ENCODE assay signal across 32 cellular contexts in genomic region chr18:79828258-79828657, GRCh38. TPM values are rescaled to one million over a fixed set of nuclear protein-coding genes. Genes with fewer than 3 reads are reported as not detected.
"Had no signal": no experiment of that assay in that cellular context is flagged by ENCODE, and none has a peak within 500 bp of the region (broad histone marks: within the 10 kb centered on the region; RNA-seq: fewer than 3 reads in every experiment).

No MANE protein-coding gene starts in this region.

- H3K27me3 ChIP-seq: ascending aorta, breast epithelium, dorsolateral prefrontal cortex, foreskin keratinocyte, gastrocnemius medialis had no signal

- H3K4me1 Mint-ChIP-seq: activated CD4-positive, alpha-beta T cell treated with anti-CD3 and anti-CD28 coated beads for 36 hours; activated CD4-positive, alpha-beta T cell treated with anti-CD3 and anti-CD28 coated beads, Interleukin-2, amount 10 ng/mL, durations not matched to agents 24 days and 14 days; activated CD8-positive, alpha-beta memory T cell treated with anti-CD3 and anti-CD28 coated beads, Interleukin-2, amount 10 ng/mL, durations not matched to agents 7 days and 5 days; activated naive CD4-positive, alpha-beta T cell treated with anti-CD3 and anti-CD28 coated beads, Interleukin-2, amount 50 U/mL, for 24 hours; activated naive CD8-positive, alpha-beta T cell treated with anti-CD3 and anti-CD28 coated beads, Interleukin-2, amount 10 ng/mL, durations not matched to agents 7 days and 5 days; brain; central memory CD8-positive, alpha-beta T cell; endodermal cell had no signal

- H3K27me3 Mint-ChIP-seq: activated CD4-positive, alpha-beta memory T cell treated with anti-CD3 and anti-CD28 coated beads for 36 hours; activated CD4-positive, alpha-beta T cell treated with anti-CD3 and anti-CD28 coated beads, Interleukin-2, amount 10 ng/mL, durations not matched to agents 24 days and 14 days; activated CD8-positive, alpha-beta memory T cell treated with anti-CD3 and anti-CD28 coated beads, Interleukin-2, amount 10 ng/mL, durations not matched to agents 7 days and 5 days; brain had no signal

- H3K9me3 Mint-ChIP-seq: activated CD4-positive, alpha-beta memory T cell treated with anti-CD3 and anti-CD28 coated beads for 36 hours; activated CD4-positive, alpha-beta T cell treated with anti-CD3 and anti-CD28 coated beads, Interleukin-2, amount 10 ng/mL, durations not matched to agents 24 days and 14 days; activated naive CD4-positive, alpha-beta T cell treated with anti-CD3 and anti-CD28 coated beads for 36 hours; activated naive CD4-positive, alpha-beta T cell treated with anti-CD3 and anti-CD28 coated beads, Interleukin-2, amount 50 U/mL, for 24 hours; activated naive CD8-positive, alpha-beta T cell treated with anti-CD3 and anti-CD28 coated beads, Interleukin-2, amount 10 ng/mL, durations not matched to agents 7 days and 5 days; activated T-helper 1 cell treated with anti-CD3 and anti-CD28 coated beads, Interleukin-12 subunit alpha, Interleukin-12 subunit beta, Interleukin-2, Interleukin-4 antibody, amounts not matched to agents 30 ng/mL and 10 ng/mL and 1 ng/mL, durations not matched to agents 14 hours and 24 hours and 36 hours; activated T-helper 2 cell treated with anti-CD3 and anti-CD28 coated beads, Interferon-gamma antibody, Interleukin-2, Interleukin-4, amounts not matched to agents 10 μg/mL and 5 μg/mL and 100 μg/mL, durations not matched to agents 14 hours and 24 hours and 36 hours; central memory CD8-positive, alpha-beta T cell; endodermal cell had no signal

- H3K36me3 ChIP-seq: ascending aorta, breast epithelium, esophagus muscularis mucosa, gastrocnemius medialis had no signal

- DNase-seq: activated CD4-positive, alpha-beta memory T cell treated with anti-CD3 and anti-CD28 coated beads for 36 hours; activated CD4-positive, alpha-beta T cell treated with anti-CD3 and anti-CD28 coated beads for 36 hours; activated CD4-positive, alpha-beta T cell treated with anti-CD3 and anti-CD28 coated beads, Interleukin-2, amount 10 ng/mL, durations not matched to agents 24 days and 14 days; activated CD4-positive, CD25-positive, alpha-beta regulatory T cell; activated CD4-positive, CD25-positive, alpha-beta regulatory T cell treated with anti-CD3 and anti-CD28 coated beads, Interleukin-2, amount 50 U/mL, for 72 hours; activated CD8-positive, alpha-beta memory T cell treated with anti-CD3 and anti-CD28 coated beads, Interleukin-2, amount 10 ng/mL, durations not matched to agents 7 days and 5 days; activated CD8-positive, alpha-beta memory T cell treated with anti-CD3 and anti-CD28 coated beads, Interleukin-2, amount 50 U/mL, for 4 hours; activated CD8-positive, alpha-beta T cell treated with anti-CD3 and anti-CD28 coated beads, Interleukin-2, amount 10 ng/mL, durations not matched to agents 7 days and 5 days; activated effector memory CD4-positive, alpha-beta T cell treated with anti-CD3 and anti-CD28 coated beads, Interleukin-2, amount 50 U/mL, for 16 hours; activated naive CD4-positive, alpha-beta T cell treated with anti-CD3 and anti-CD28 coated beads for 36 hours; activated naive CD8-positive, alpha-beta T cell treated with anti-CD3 and anti-CD28 coated beads, Interleukin-2, amount 10 ng/mL, durations not matched to agents 7 days and 5 days; activated T-cell treated with anti-CD3 and anti-CD28 coated beads, Interleukin-2, amount 50 U/mL, for 1 hour; dorsolateral prefrontal cortex; effector memory CD4-positive, alpha-beta T cell; endodermal cell; foreskin keratinocyte; gastrocnemius medialis; glutamatergic neuron; T-helper 2 cell had no signal

- H3K4me1 ChIP-seq: ascending aorta, breast epithelium, esophagus muscularis mucosa, foreskin keratinocyte, gastrocnemius medialis had no signal

- ATAC-seq: activated CD4-positive, alpha-beta T cell treated with anti-CD3 and anti-CD28 coated beads for 36 hours; activated CD8-positive, alpha-beta memory T cell treated with anti-CD3 and anti-CD28 coated beads, Interleukin-2, amount 10 ng/mL, durations not matched to agents 7 days and 5 days; activated CD8-positive, alpha-beta T cell treated with anti-CD3 and anti-CD28 coated beads, Interleukin-2, amount 10 ng/mL, durations not matched to agents 7 days and 5 days; foreskin keratinocyte; gastrocnemius medialis had no signal

- H3K27ac ChIP-seq: ascending aorta, breast epithelium, coronary artery, dorsolateral prefrontal cortex, esophagus muscularis mucosa, foreskin keratinocyte, gastrocnemius medialis had no signal

- H3K27ac Mint-ChIP-seq: activated CD4-positive, alpha-beta memory T cell treated with anti-CD3 and anti-CD28 coated beads for 36 hours; activated CD4-positive, alpha-beta T cell treated with anti-CD3 and anti-CD28 coated beads for 36 hours; activated CD4-positive, alpha-beta T cell treated with anti-CD3 and anti-CD28 coated beads, Interleukin-2, amount 10 ng/mL, durations not matched to agents 24 days and 14 days; activated CD8-positive, alpha-beta memory T cell treated with anti-CD3 and anti-CD28 coated beads, Interleukin-2, amount 10 ng/mL, durations not matched to agents 7 days and 5 days; activated CD8-positive, alpha-beta T cell treated with anti-CD3 and anti-CD28 coated beads, Interleukin-2, amount 10 ng/mL, durations not matched to agents 7 days and 5 days; activated naive CD4-positive, alpha-beta T cell treated with anti-CD3 and anti-CD28 coated beads for 36 hours; activated naive CD4-positive, alpha-beta T cell treated with anti-CD3 and anti-CD28 coated beads, Interleukin-2, amount 50 U/mL, for 24 hours; activated naive CD8-positive, alpha-beta T cell treated with anti-CD3 and anti-CD28 coated beads, Interleukin-2, amount 10 ng/mL, durations not matched to agents 7 days and 5 days; activated T-helper 1 cell treated with anti-CD3 and anti-CD28 coated beads, Interleukin-12 subunit alpha, Interleukin-12 subunit beta, Interleukin-2, Interleukin-4 antibody, amounts not matched to agents 30 ng/mL and 10 ng/mL and 1 ng/mL, durations not matched to agents 14 hours and 24 hours and 36 hours; activated T-helper 2 cell treated with anti-CD3 and anti-CD28 coated beads, Interferon-gamma antibody, Interleukin-2, Interleukin-4, amounts not matched to agents 10 μg/mL and 5 μg/mL and 100 μg/mL, durations not matched to agents 14 hours and 24 hours and 36 hours; brain; dendritic cell treated with granulocyte-macrophage colony-stimulating factor and Interleukin-4, amounts not matched to agents 40 ng/mL and 50 ng/mL, for 4 days; endodermal cell had no signal

- H3K36me3 Mint-ChIP-seq: activated CD4-positive, alpha-beta memory T cell treated with anti-CD3 and anti-CD28 coated beads for 36 hours; activated CD8-positive, alpha-beta memory T cell treated with anti-CD3 and anti-CD28 coated beads, Interleukin-2, amount 10 ng/mL, durations not matched to agents 7 days and 5 days; activated naive CD4-positive, alpha-beta T cell treated with anti-CD3 and anti-CD28 coated beads, Interleukin-2, amount 50 U/mL, for 24 hours; activated naive CD8-positive, alpha-beta T cell treated with anti-CD3 and anti-CD28 coated beads, Interleukin-2, amount 10 ng/mL, durations not matched to agents 7 days and 5 days; brain had no signal

- H3K4me3 Mint-ChIP-seq: activated CD4-positive, alpha-beta memory T cell treated with anti-CD3 and anti-CD28 coated beads for 36 hours; activated CD4-positive, alpha-beta T cell treated with anti-CD3 and anti-CD28 coated beads for 36 hours; activated CD4-positive, alpha-beta T cell treated with anti-CD3 and anti-CD28 coated beads, Interleukin-2, amount 10 ng/mL, durations not matched to agents 24 days and 14 days; activated CD8-positive, alpha-beta memory T cell treated with anti-CD3 and anti-CD28 coated beads, Interleukin-2, amount 10 ng/mL, durations not matched to agents 7 days and 5 days; activated CD8-positive, alpha-beta T cell treated with anti-CD3 and anti-CD28 coated beads, Interleukin-2, amount 10 ng/mL, durations not matched to agents 7 days and 5 days; activated naive CD4-positive, alpha-beta T cell treated with anti-CD3 and anti-CD28 coated beads for 36 hours; activated naive CD4-positive, alpha-beta T cell treated with anti-CD3 and anti-CD28 coated beads, Interleukin-2, amount 50 U/mL, for 24 hours; activated naive CD8-positive, alpha-beta T cell treated with anti-CD3 and anti-CD28 coated beads, Interleukin-2, amount 10 ng/mL, durations not matched to agents 7 days and 5 days; activated T-helper 1 cell treated with anti-CD3 and anti-CD28 coated beads, Interleukin-12 subunit alpha, Interleukin-12 subunit beta, Interleukin-2, Interleukin-4 antibody, amounts not matched to agents 30 ng/mL and 10 ng/mL and 1 ng/mL, durations not matched to agents 14 hours and 24 hours and 36 hours; brain; central memory CD8-positive, alpha-beta T cell; dendritic cell treated with granulocyte-macrophage colony-stimulating factor and Interleukin-4, amounts not matched to agents 40 ng/mL and 50 ng/mL, for 4 days; endodermal cell had no signal

- H3K4me3 ChIP-seq: ascending aorta, breast epithelium, coronary artery, dorsolateral prefrontal cortex, esophagus muscularis mucosa, gastrocnemius medialis had no signal

- H3K9me3 ChIP-seq: ascending aorta, breast epithelium, esophagus muscularis mucosa, gastrocnemius medialis had no signal

RNA-seq across cellular contexts. Expression of gene KCNG2, which starts 30.5 kb away (rescaled TPM):
- total RNA-seq: activated CD4-positive, alpha-beta memory T cell treated with anti-CD3 and anti-CD28 coated beads for 36 hours; activated CD4-positive, alpha-beta T cell treated with anti-CD3 and anti-CD28 coated beads for 36 hours; activated CD4-positive, alpha-beta T cell treated with anti-CD3 and anti-CD28 coated beads, Interleukin-2, amount 10 ng/mL, durations not matched to agents 24 days and 14 days; activated CD8-positive, alpha-beta memory T cell treated with anti-CD3 and anti-CD28 coated beads for 36 hours; activated CD8-positive, alpha-beta memory T cell treated with anti-CD3 and anti-CD28 coated beads, Interleukin-2, amount 10 ng/mL, durations not matched to agents 7 days and 5 days; activated CD8-positive, alpha-beta T cell treated with anti-CD3 and anti-CD28 coated beads, Interleukin-2, amount 10 ng/mL, durations not matched to agents 7 days and 5 days; activated naive CD4-positive, alpha-beta T cell treated with anti-CD3 and anti-CD28 coated beads for 36 hours; activated naive CD8-positive, alpha-beta T cell treated with anti-CD3 and anti-CD28 coated beads, Interleukin-2, amount 10 ng/mL, durations not matched to agents 7 days and 5 days; activated T-helper 1 cell treated with anti-CD3 and anti-CD28 coated beads, Interleukin-12 subunit alpha, Interleukin-12 subunit beta, Interleukin-2, Interleukin-4 antibody, amounts not matched to agents 30 ng/mL and 10 ng/mL and 1 ng/mL, durations not matched to agents 14 hours and 24 hours and 36 hours; activated T-helper 2 cell treated with anti-CD3 and anti-CD28 coated beads, Interferon-gamma antibody, Interleukin-2, Interleukin-4, amounts not matched to agents 10 μg/mL and 5 μg/mL and 100 μg/mL, durations not matched to agents 14 hours and 24 hours and 36 hours; ascending aorta; endodermal cell; epithelial cell of proximal tubule; foreskin keratinocyte; T-helper 1 cell treated with Interleukin-12 subunit alpha and Interleukin-12 subunit beta and Interleukin-4 antibody, amounts not matched to agents 30 ng/mL and 1 ng/mL, for 36 hours had no signal
- polyA plus RNA-seq: foreskin keratinocyte had no signal
